Comparison of ENCODE assay signal across 10 cellular contexts in the genomic region with DNA sequence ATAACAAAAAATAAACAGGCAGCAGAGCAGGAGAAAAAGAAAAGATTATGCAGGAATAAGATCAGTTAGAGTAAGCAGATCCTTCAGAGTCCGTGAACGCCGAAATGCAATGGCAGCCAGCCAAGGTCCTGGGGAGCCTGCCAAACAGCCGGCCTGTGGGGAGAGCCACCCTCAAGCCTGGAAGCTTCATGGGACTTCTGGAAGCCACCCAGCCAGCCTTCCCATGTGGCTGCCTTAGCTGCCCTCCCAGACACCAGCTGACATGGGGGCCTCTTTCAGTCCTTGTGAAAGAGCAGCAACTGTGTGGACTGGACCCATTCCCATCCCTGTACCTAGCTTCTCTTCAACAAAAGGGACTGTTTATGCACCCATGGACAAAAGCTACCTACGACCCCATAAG.
DNase-seq lines count a peak whose midpoint lies in the region; ATAC-seq and TF ChIP-seq lines count a peak whose summit lies in the region.
"Had no signal": no experiment of that assay in that cellular context is flagged by ENCODE, and none has a peak within 500 bp of the region (broad histone marks: within the 10 kb centered on the region; RNA-seq: fewer than 3 reads in every experiment).

No MANE protein-coding gene starts in this region.

- peak; percentile 73 for DNase-seq in AG10803 (ENCODE audit: low read depth)
- peak; percentile 61 for DNase-seq in NCI-H345 (lab: John Stamatoyannopoulos, UW)
- peak; percentile 79 for DNase-seq in fibroblast of the aortic adventitia (ENCODE audit: low read depth)
- peak; percentile 49 for DNase-seq in omental fat pad (ENCODE audit: low spot score)
- no peak for DNase-seq in activated T-helper 2 cell treated with anti-CD3 and anti-CD28 coated beads, Interferon-gamma antibody, Interleukin-2, Interleukin-4, amounts not matched to agents 10 μg/mL and 5 μg/mL and 100 μg/mL, durations not matched to agents 14 hours and 24 hours and 36 hours (ENCODE audit: low spot score)
- DNase-seq in HEK293T (ENCODE audit: extremely low spot score): no peak
- no peak for DNase-seq in HuH-7 (ENCODE audit: low spot score)
- DNase-seq: activated T-cell treated with anti-CD3 and anti-CD28 coated beads, Interleukin-2, amount 50 U/mL, for 4 hours had no signal

- no peak overlapping the region for H3K27ac Mint-ChIP-seq in activated T-helper 2 cell treated with anti-CD3 and anti-CD28 coated beads, Interferon-gamma antibody, Interleukin-2, Interleukin-4, amounts not matched to agents 10 μg/mL and 5 μg/mL and 100 μg/mL, durations not matched to agents 14 hours and 24 hours and 36 hours

- no peak overlapping the region for H3K4me3 Mint-ChIP-seq in activated T-helper 2 cell treated with anti-CD3 and anti-CD28 coated beads, Interferon-gamma antibody, Interleukin-2, Interleukin-4, amounts not matched to agents 10 μg/mL and 5 μg/mL and 100 μg/mL, durations not matched to agents 14 hours and 24 hours and 36 hours (ENCODE audit: low read depth)
- H3K4me3 Mint-ChIP-seq: activated T-cell treated with anti-CD3 and anti-CD28 coated beads, Interleukin-2, amount 50 U/mL, for 4 hours had no signal

- no peaks in the 10 kb centered on the region for H3K9me3 Mint-ChIP-seq in activated T-helper 2 cell treated with anti-CD3 and anti-CD28 coated beads, Interferon-gamma antibody, Interleukin-2, Interleukin-4, amounts not matched to agents 10 μg/mL and 5 μg/mL and 100 μg/mL, durations not matched to agents 14 hours and 24 hours and 36 hours
- H3K9me3 Mint-ChIP-seq: activated T-cell treated with anti-CD3 and anti-CD28 coated beads, Interleukin-2, amount 50 U/mL, for 4 hours had no signal

- intact Hi-C loops in activated T-helper 2 cell treated with anti-CD3 and anti-CD28 coated beads, Interferon-gamma antibody, Interleukin-2, Interleukin-4, amounts not matched to agents 10 μg/mL and 5 μg/mL and 100 μg/mL, durations not matched to agents 14 hours and 24 hours and 36 hours (cut with micrococcal nuclease): no loop called here

- no peak overlapping the region for H3K4me3 ChIP-seq in AG10803 (ENCODE audit: low read length)
- H3K4me3 ChIP-seq in fibroblast of the aortic adventitia (ENCODE audit: low read depth, low read length): no peak overlapping the region
- H3K4me3 ChIP-seq: BLaER1 treated with 17β-estradiol and CSF1 and Interleukin-3, amounts not matched to agents 10 nM and 100 nM had no signal

- no peaks in the 10 kb centered on the region for H3K27me3 Mint-ChIP-seq in activated T-helper 2 cell treated with anti-CD3 and anti-CD28 coated beads, Interferon-gamma antibody, Interleukin-2, Interleukin-4, amounts not matched to agents 10 μg/mL and 5 μg/mL and 100 μg/mL, durations not matched to agents 14 hours and 24 hours and 36 hours (ENCODE audit: low read depth)

- no peak for TF ChIP-seq CTCF in AG10803 (conservative IDR thresholded peaks at IDR 0.05; ENCODE audit: low read length)
- TF ChIP-seq CTCF in fibroblast of the aortic adventitia (IDR thresholded peaks at IDR 0.05; ENCODE audit: insufficient read depth, low read length): no peak
- no peak for TF ChIP-seq CTCF in omental fat pad (IDR thresholded peaks at IDR 0.05)

- POLR2A ChIA-PET in HEK293T (lab: Yijun Ruan, JAX): no interaction called here

- CTCF ChIA-PET in HEK293T (lab: Yijun Ruan, JAX): no interaction called here

- ATAC-seq in omental fat pad (ENCODE audit: low FRiP score): no peak
- ATAC-seq in GM21526 (IDR thresholded peaks at IDR 0.05; ENCODE audit: low FRiP score, unreplicated experiment): no peak
- ATAC-seq: activated T-cell treated with anti-CD3 and anti-CD28 coated beads, Interleukin-2, amount 50 U/mL, for 4 hours had no signal

- H3K36me3 Mint-ChIP-seq in activated T-helper 2 cell treated with anti-CD3 and anti-CD28 coated beads, Interferon-gamma antibody, Interleukin-2, Interleukin-4, amounts not matched to agents 10 μg/mL and 5 μg/mL and 100 μg/mL, durations not matched to agents 14 hours and 24 hours and 36 hours (ENCODE audit: low read depth): no peaks in the 10 kb centered on the region

- no peaks in the 10 kb centered on the region for H3K4me1 Mint-ChIP-seq in activated T-helper 2 cell treated with anti-CD3 and anti-CD28 coated beads, Interferon-gamma antibody, Interleukin-2, Interleukin-4, amounts not matched to agents 10 μg/mL and 5 μg/mL and 100 μg/mL, durations not matched to agents 14 hours and 24 hours and 36 hours (ENCODE audit: low read depth)

TF ChIP-seq in HEK293T, 16 proteins besides CTCF, POLR2A, EP300 and RAD21:
- TF ChIP-seq ZNF384 (IDR thresholded peaks at IDR 0.05): no peak
- TF ChIP-seq SP1 (IDR thresholded peaks at IDR 0.05): no peak
- TF ChIP-seq NFRKB (IDR thresholded peaks at IDR 0.05): no peak
- TF ChIP-seq FOXA1 (IDR thresholded peaks at IDR 0.05): no peak
- TF ChIP-seq, protein P1, sequence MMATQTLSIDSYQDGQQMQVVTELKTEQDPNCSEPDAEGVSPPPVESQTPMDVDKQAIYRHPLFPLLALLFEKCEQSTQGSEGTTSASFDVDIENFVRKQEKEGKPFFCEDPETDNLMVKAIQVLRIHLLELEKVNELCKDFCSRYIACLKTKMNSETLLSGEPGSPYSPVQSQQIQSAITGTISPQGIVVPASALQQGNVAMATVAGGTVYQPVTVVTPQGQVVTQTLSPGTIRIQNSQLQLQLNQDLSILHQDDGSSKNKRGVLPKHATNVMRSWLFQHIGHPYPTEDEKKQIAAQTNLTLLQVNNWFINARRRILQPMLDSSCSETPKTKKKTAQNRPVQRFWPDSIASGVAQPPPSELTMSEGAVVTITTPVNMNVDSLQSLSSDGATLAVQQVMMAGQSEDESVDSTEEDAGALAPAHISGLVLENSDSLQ (IDR thresholded peaks at IDR 0.05): no peak
- TF ChIP-seq L3MBTL2 (conservative IDR thresholded peaks at IDR 0.05): no peak
- no peak for TF ChIP-seq ELF4 (IDR thresholded peaks at IDR 0.05)
- no peak for TF ChIP-seq TARDBP (IDR thresholded peaks at IDR 0.05)
- no peak for TF ChIP-seq HDGF (IDR thresholded peaks at IDR 0.05; ENCODE audit: borderline replicate concordance)
- TF ChIP-seq FOXM1 (IDR thresholded peaks at IDR 0.05; ENCODE audit: borderline replicate concordance): no peak
- no peak for TF ChIP-seq FOXK2 (IDR thresholded peaks at IDR 0.05)
- TF ChIP-seq SUZ12 (IDR thresholded peaks at IDR 0.05): no peak
- no peak for TF ChIP-seq LEF1 (IDR thresholded peaks at IDR 0.05; ENCODE audit: borderline replicate concordance)
- no peak for TF ChIP-seq CTBP1 (IDR thresholded peaks at IDR 0.05; ENCODE audit: borderline replicate concordance)
- TF ChIP-seq BHLHE40 (IDR thresholded peaks at IDR 0.05; ENCODE audit: borderline replicate concordance): no peak
- no peak for TF ChIP-seq ARNT (IDR thresholded peaks at IDR 0.05)

Comparison
In these comparisons a context has a peak if more than half of its experiments do, and no peak if none do; other contexts are left out.
1. DNase-seq: peak in AG10803 (single experiment), NCI-H345 (single experiment), fibroblast of the aortic adventitia (single experiment) and omental fat pad (single experiment); none in activated T-helper 2 cell treated with anti-CD3 and anti-CD28 coated beads, Interferon-gamma antibody, Interleukin-2, Interleukin-4, amounts not matched to agents 10 μg/mL and 5 μg/mL and 100 μg/mL, durations not matched to agents 14 hours and 24 hours and 36 hours (single experiment), HEK293T (single experiment) and HuH-7 (single experiment).